Comparison of ENCODE assay signal across 8 cellular contexts in genomic region chr15:84981711-84982300, GRCh38. TPM values are rescaled to one million over a fixed set of nuclear protein-coding genes. Genes with fewer than 3 reads are reported as not detected.
DNase-seq lines count a peak whose midpoint lies in the region; ATAC-seq, FAIRE-seq and TF ChIP-seq lines count a peak whose summit lies in the region.

Gene PDE8A, plus strand, starts transcription at chr15:84981856. Its CDS starts 307 bp downstream, at chr15:84982163.

- in situ Hi-C loops in HepG2 (cut with HindIII; ENCODE audit: extremely low pct_ligation_motif_present, low pct_unique_long_range_greater_than_20kb), result no loop called here

- peak within 1 kb of the TSS; percentile 92 for H3K4me3 Mint-ChIP-seq in Caco-2 (ENCODE audit: unreplicated experiment)
- peak within 1 kb of the TSS; percentile 95 for H3K4me3 Mint-ChIP-seq in T-helper 2 cell treated with Interferon-gamma antibody and Interleukin-4, amounts not matched to agents 5 μg/mL and 100 μg/mL, for 36 hours
- peak within 1 kb of the TSS; percentile 92 for H3K4me3 Mint-ChIP-seq in stimulated activated memory B cell treated with anti-CD40 and anti-IgM and Interleukin-4, amounts not matched to agents 10 μg/mL and 1 μg/mL and 100 μg/mL, for 72 hours

- H3K4me2 ChIP-seq in HepG2 (ENCODE audit: low read depth, low read length), result peak within 1 kb of the TSS; percentile 89

- peak within 1 kb of the TSS; percentile 91 for H3K27ac Mint-ChIP-seq in Caco-2 (ENCODE audit: unreplicated experiment)
- H3K27ac Mint-ChIP-seq in T-helper 2 cell treated with Interferon-gamma antibody and Interleukin-4, amounts not matched to agents 5 μg/mL and 100 μg/mL, for 36 hours, result peak within 1 kb of the TSS; percentile 94
- peak within 1 kb of the TSS; percentile 88 for H3K27ac Mint-ChIP-seq in stimulated activated memory B cell treated with anti-CD40 and anti-IgM and Interleukin-4, amounts not matched to agents 10 μg/mL and 1 μg/mL and 100 μg/mL, for 72 hours

- H3K9me3 ChIP-seq in Caco-2, result no peaks in the 10 kb centered on the region
- no peaks in the 10 kb centered on the region for H3K9me3 ChIP-seq in HepG2 (ENCODE audit: low read length)

- CTCF ChIA-PET in Caco-2 (lab: Charles Lee) (interaction anchor here (1.0 to 2.0 kb wide), 2 partner anchors 27 to 29 kb away, joined by 4 to 7 read pairs; no protein-coding TSS in a partner anchor), HepG2 (lab: Yijun Ruan, JAX; ENCODE audit: low intra/inter-chr PET ratio, low total read pairs) (no interaction called here)

- TF ChIP-seq RAD21 in HepG2 (CRISPR knock-in tag; IDR thresholded peaks at IDR 0.05), result no peak

- peak within 1 kb of the TSS; percentile 82 for H3K9ac ChIP-seq in HepG2 (ENCODE audit: insufficient read depth, low read depth, low read length)

- intact Hi-C loops in Caco-2 (cut with micrococcal nuclease; ENCODE audit: unreplicated experiment), result loop anchor here (1.0 to 2.0 kb wide), 2 partner anchors 28 to 229 kb away; no protein-coding TSS in a partner anchor
- intact Hi-C loops in HepG2 (cut with micrococcal nuclease; ENCODE audit: unreplicated experiment), result loop anchor here (1.0 kb wide), 1 partner anchor 65 kb away; no protein-coding TSS in a partner anchor

- TF ChIP-seq EP300 in HepG2 (IDR thresholded peaks at IDR 0.05; ENCODE audit: low read depth in 2 of 2, low read length in 2 of 2) (no peak), HepG2 (CRISPR knock-in tag; IDR thresholded peaks at IDR 0.05; ENCODE audit: borderline replicate concordance) (no peak)

- no peak for TF ChIP-seq CTCF in Caco-2 (IDR thresholded peaks at IDR 0.05; ENCODE audit: insufficient read depth in 1 of 2, low read depth in 1 of 2, low read length in 1 of 2, severe bottlenecking in 1 of 2, unreplicated experiment in 1 of 2)
- no peak for TF ChIP-seq CTCF in HepG2 (CRISPR knock-in tag; IDR thresholded peaks at IDR 0.05)

- DNase-seq in Caco-2, result peak in 1 of 2 experiments; percentile 44
- peak; percentile 53 for DNase-seq in T-helper 2 cell treated with Interferon-gamma antibody and Interleukin-4, amounts not matched to agents 5 μg/mL and 100 μg/mL, for 36 hours (ENCODE audit: low spot score)
- no peak for DNase-seq in HepG2 (ENCODE audit: low spot score)
- DNase-seq in DMS153 treated with DMSO at 0.1 percent for 48 hours (lab: John Stamatoyannopoulos, UW; ENCODE audit: unreplicated experiment), result no peak

- BruUV-seq in Caco-2 (replicated peaks; lab: Mats Ljungman, UMichigan) (no TSS peak), HepG2 (replicated peaks; lab: Mats Ljungman, UMichigan) (no TSS peak)

- TF ChIP-seq POLR2A in HepG2 (IDR thresholded peaks at IDR 0.05; ENCODE audit: insufficient read depth in 1 of 2, low read depth in 2 of 2, low read length in 2 of 2), result peak in 1 of 2 experiments; percentile 30; a peak in 2 of 4 replicates

- H3K27ac ChIP-seq in cingulate gyrus (ENCODE audit: low read depth, low read length), result peak within 1 kb of the TSS; percentile 88
- H3K27ac ChIP-seq in HepG2 (ENCODE audit: extremely low read length, insufficient read depth, low read length), result peak within 1 kb of the TSS; percentile 86

- H3K4me1 ChIP-seq in Caco-2 (0 out of 2 replicates have a peak, but pooled peaks cover 8% of the 10 kb centered on the region), HepG2 (ENCODE audit: insufficient read depth, low read length) (peaks cover 58% of the 10 kb centered on the region)

- no peak for FAIRE-seq in HepG2 (lab: Jason Lieb, UNC)

- POLR2A ChIA-PET in Caco-2 (lab: Charles Lee), result interaction anchor here (0.6 kb wide), 2 partner anchors 12 to 491 kb away, joined by 4 to 6 read pairs; no protein-coding TSS in a partner anchor
- POLR2A ChIA-PET in HepG2 (lab: Yijun Ruan, JAX), result interaction anchor here (1.2 to 3.2 kb wide), 8 partner anchors 18 to 265 kb away, joined by 4 to 9 read pairs (median 5); partner anchors contain the start of gene SEC11A

- H3K4me1 Mint-ChIP-seq in Caco-2 (ENCODE audit: low read depth, unreplicated experiment), result no peaks in the 10 kb centered on the region
- H3K4me1 Mint-ChIP-seq in T-helper 2 cell treated with Interferon-gamma antibody and Interleukin-4, amounts not matched to agents 5 μg/mL and 100 μg/mL, for 36 hours (ENCODE audit: low read depth), result peaks cover 34% of the 10 kb centered on the region
- H3K4me1 Mint-ChIP-seq in stimulated activated memory B cell treated with anti-CD40 and anti-IgM and Interleukin-4, amounts not matched to agents 10 μg/mL and 1 μg/mL and 100 μg/mL, for 72 hours, result peaks cover 51% of the 10 kb centered on the region

- H3K27me3 Mint-ChIP-seq in Caco-2 (ENCODE audit: insufficient read depth, unreplicated experiment), result no peaks in the 10 kb centered on the region
- H3K27me3 Mint-ChIP-seq in T-helper 2 cell treated with Interferon-gamma antibody and Interleukin-4, amounts not matched to agents 5 μg/mL and 100 μg/mL, for 36 hours (ENCODE audit: low read depth), result peaks cover 19% of the 10 kb centered on the region
- no peaks in the 10 kb centered on the region for H3K27me3 Mint-ChIP-seq in stimulated activated memory B cell treated with anti-CD40 and anti-IgM and Interleukin-4, amounts not matched to agents 10 μg/mL and 1 μg/mL and 100 μg/mL, for 72 hours

- H3K36me3 ChIP-seq in Caco-2 (ENCODE audit: control insufficient read depth, insufficient read depth, low read length) (no peaks in the 10 kb centered on the region), HepG2 (replicated peaks in 1 of 2; ENCODE audit: control insufficient read depth in 1 of 2, insufficient read depth in 2 of 2, low read length in 2 of 2) (no peaks in the 10 kb centered on the region)

- H3K9me3 Mint-ChIP-seq in Caco-2 (ENCODE audit: unreplicated experiment), result no peaks in the 10 kb centered on the region
- no peaks in the 10 kb centered on the region for H3K9me3 Mint-ChIP-seq in T-helper 2 cell treated with Interferon-gamma antibody and Interleukin-4, amounts not matched to agents 5 μg/mL and 100 μg/mL, for 36 hours
- no peaks in the 10 kb centered on the region for H3K9me3 Mint-ChIP-seq in stimulated activated memory B cell treated with anti-CD40 and anti-IgM and Interleukin-4, amounts not matched to agents 10 μg/mL and 1 μg/mL and 100 μg/mL, for 72 hours

- WGBS in HepG2 (ENCODE audit: low lambda C conversion rate), result no CpG with 5 or more reads among the region's 95 CpGs

- H3K36me3 Mint-ChIP-seq in Caco-2 (ENCODE audit: insufficient read depth, unreplicated experiment), result peaks cover 16% of the 10 kb centered on the region
- peaks cover 3% of the 10 kb centered on the region for H3K36me3 Mint-ChIP-seq in T-helper 2 cell treated with Interferon-gamma antibody and Interleukin-4, amounts not matched to agents 5 μg/mL and 100 μg/mL, for 36 hours (ENCODE audit: low read depth)
- H3K36me3 Mint-ChIP-seq in stimulated activated memory B cell treated with anti-CD40 and anti-IgM and Interleukin-4, amounts not matched to agents 10 μg/mL and 1 μg/mL and 100 μg/mL, for 72 hours, result no peaks in the 10 kb centered on the region

- peaks cover 11% of the 10 kb centered on the region for H4K20me1 ChIP-seq in HepG2 (ENCODE audit: insufficient read depth, low read length)

- no peaks in the 10 kb centered on the region for H3K27me3 ChIP-seq in Caco-2 (replicated peaks; ENCODE audit: control insufficient read depth, insufficient read depth, low read length)
- H3K27me3 ChIP-seq in HepG2 (ENCODE audit: control insufficient read depth in 1 of 2, insufficient read depth in 2 of 2, low read length in 2 of 2), result peaks cover 3 to 11% of the 10 kb centered on the region in 2 experiments; a peak in 1 of 5 replicates

- peak; percentile 20 for ATAC-seq in GM19351 (IDR thresholded peaks at IDR 0.05; ENCODE audit: unreplicated experiment)
- peak; percentile 25 for ATAC-seq in HG03432 (IDR thresholded peaks at IDR 0.05; ENCODE audit: unreplicated experiment)
- ATAC-seq in HepG2, result peak; percentile 4
- peak; percentile 28 for ATAC-seq in stimulated activated memory B cell treated with anti-CD40 and anti-IgM and Interleukin-4, amounts not matched to agents 10 μg/mL and 1 μg/mL and 100 μg/mL, for 72 hours

- H2AFZ ChIP-seq in HepG2 (ENCODE audit: low read length), result no peak within 1 kb of the TSS

- peaks cover 48% of the 10 kb centered on the region for H3K79me2 ChIP-seq in HepG2 (ENCODE audit: insufficient read depth, low read length)

- H3K4me3 ChIP-seq in Caco-2 (ENCODE audit: low read depth, low read length) (peak within 1 kb of the TSS; percentile 86), HepG2 (replicated peaks in 1 of 3; ENCODE audit: insufficient read depth in 1 of 3, low read depth in 2 of 3, low read length in 3 of 3) (peak within 1 kb of the TSS; percentile 85 to 91 (median 90))

TF ChIP-seq in HepG2, 621 proteins besides CTCF, POLR2A, EP300 and RAD21 (continues in another document):
- TF ChIP-seq TOPORS (CRISPR knock-in tag; IDR thresholded peaks at IDR 0.05) (no peak), RORA (CRISPR knock-in tag; IDR thresholded peaks at IDR 0.05) (no peak), ZSCAN30 (CRISPR knock-in tag; IDR thresholded peaks at IDR 0.05) (no peak)

RNA-seq across cellular contexts. Expression of gene PDE8A, which starts in this region (rescaled TPM):
- total RNA-seq in Caco-2 (2022) (25.2 and 32.0 TPM in 2 replicates), HepG2 (2016; rRNA removed; fragmentation: Illumina TruSeq; extraction: Trizol) (24.2 and 26.3 TPM in 2 replicates)
- total RNA-seq in HepG2 (2016; cell fraction: cytosol; rRNA removed; fragmentation: Illumina TruSeq; extraction: Trizol; ENCODE audit: low read depth), result 46.8 and 50.2 TPM in 2 replicates
- 22.6 and 26.8 TPM in 2 replicates for total RNA-seq in HepG2 (2016; cell fraction: insoluble cytoplasmic fraction; rRNA removed; fragmentation: Illumina TruSeq; extraction: Trizol)
- 33.9 and 39.4 TPM in 2 replicates for total RNA-seq in HepG2 (2016; cell fraction: membrane; rRNA removed; fragmentation: Illumina TruSeq; extraction: Trizol)
- 46.0 and 49.4 TPM in 2 replicates for total RNA-seq in HepG2 (2016; cell fraction: nucleus; rRNA removed; fragmentation: Illumina TruSeq; extraction: Trizol)
- polyA plus RNA-seq in HepG2 (2011; rRNA removed), result 41.2 and 48.5 TPM in 2 replicates
- polyA plus RNA-seq in HepG2 (2011; cell fraction: cytosol; rRNA removed), result 18.2 and 27.4 TPM in 2 replicates
- 67.4 and 75.3 TPM in 2 replicates for polyA plus RNA-seq in HepG2 (2011; cell fraction: nucleus; rRNA removed)
- polyA plus RNA-seq in HepG2 (2012), result 25.2 and 25.7 TPM in 2 replicates
- 4.8 and 5.1 TPM in 2 replicates for polyA plus RNA-seq in HepG2 (2016; cell fraction: cytosol; fragmentation: Illumina TruSeq; extraction: Trizol; ENCODE audit: low read depth)
- polyA plus RNA-seq in HepG2 (2016; cell fraction: insoluble cytoplasmic fraction; fragmentation: Illumina TruSeq; extraction: Trizol; ENCODE audit: low read depth), result 22.3 and 24.1 TPM in 2 replicates
- 14.2 and 15.0 TPM in 2 replicates for polyA plus RNA-seq in HepG2 (2016; cell fraction: membrane; fragmentation: Illumina TruSeq; extraction: Trizol; ENCODE audit: low read depth)
- 82.8 and 84.3 TPM in 2 replicates for polyA plus RNA-seq in HepG2 (2016; cell fraction: nucleus; fragmentation: Illumina TruSeq; extraction: Trizol; ENCODE audit: insufficient read depth, low read depth)
- polyA minus RNA-seq in HepG2 (2011; rRNA and poly(A)+ RNA removed; ENCODE audit: low replicate concordance), result 27.2 and 64.4 TPM in 2 replicates
- 24.8 and 25.2 TPM in 2 replicates for polyA minus RNA-seq in HepG2 (2011; cell fraction: cytosol; rRNA and poly(A)+ RNA removed)
- 124 and 137 TPM in 2 replicates for polyA minus RNA-seq in HepG2 (2011; cell fraction: nucleus; rRNA and poly(A)+ RNA removed)
